Comparison of ENCODE assay signal across 8 cellular contexts in the genomic region with DNA sequence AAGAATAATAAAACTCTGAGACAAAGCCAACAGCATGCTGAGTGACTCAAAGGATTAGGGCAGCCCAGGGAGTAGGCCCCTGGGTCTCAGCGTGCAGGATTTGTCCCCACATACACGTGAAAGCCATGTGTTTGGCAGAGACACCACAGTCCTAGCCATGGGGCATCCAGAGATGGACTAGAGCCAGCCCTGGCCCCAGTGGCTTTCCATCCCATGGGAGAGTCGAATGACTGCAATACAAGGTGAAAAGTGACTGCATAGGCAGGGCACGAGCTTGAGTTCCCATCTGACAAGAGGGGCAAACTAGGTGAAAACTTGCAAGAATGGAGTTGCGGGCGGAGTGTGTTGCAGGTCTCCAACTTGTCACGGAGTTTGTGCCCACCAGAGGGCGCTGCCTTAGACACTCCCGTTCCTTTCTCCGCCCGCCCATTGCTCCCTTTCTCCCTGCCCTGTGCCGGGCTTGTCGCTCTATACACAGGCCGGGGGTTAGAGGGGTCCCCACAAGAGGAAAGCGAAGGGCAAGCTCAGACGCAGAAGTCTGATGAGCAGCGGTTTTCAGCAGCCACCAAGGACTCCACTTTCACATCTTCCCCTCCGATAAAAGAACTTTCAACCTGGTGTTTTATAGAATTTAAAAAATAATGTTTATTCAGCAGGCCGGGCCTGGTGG. TPM values are rescaled to one million over a fixed set of nuclear protein-coding genes. Genes with fewer than 3 reads are reported as not detected.
DNase-seq lines count a peak whose midpoint lies in the region; ATAC-seq, FAIRE-seq and TF ChIP-seq lines count a peak whose summit lies in the region.

No MANE protein-coding gene starts in this region.

- POLR2A ChIA-PET in BJ (lab: Charles Lee) (no interaction called here), HepG2 (lab: Yijun Ruan, JAX) (no interaction called here)

- WGBS in HepG2 (ENCODE audit: low lambda C conversion rate): 4% methylated on average over 18 of the region's 19 CpGs

- H3K9me3 ChIP-seq in HepG2 (ENCODE audit: low read length): no peaks in the 10 kb centered on the region

- TF ChIP-seq POLR2A in H54 (IDR thresholded peaks at IDR 0.05; ENCODE audit: low read depth, low read length) (no peak), HepG2 (IDR thresholded peaks at IDR 0.05; ENCODE audit: insufficient read depth in 1 of 2, low read depth in 2 of 2, low read length in 2 of 2) (no peak)

- TF ChIP-seq CTCF in BJ (IDR thresholded peaks at IDR 0.05; ENCODE audit: insufficient read depth, low read depth, low read length): peak; percentile 80
- peak; percentile 83 for TF ChIP-seq CTCF in choroid plexus epithelial cell (conservative IDR thresholded peaks at IDR 0.05; ENCODE audit: low read depth, low read length)
- peak; percentile 92 for TF ChIP-seq CTCF in HepG2 (CRISPR knock-in tag; IDR thresholded peaks at IDR 0.05)

- H3K4me2 ChIP-seq in HepG2 (ENCODE audit: low read depth, low read length): peak overlapping the region; percentile 63

- CTCF ChIA-PET in BJ (lab: Yijun Ruan, JAX) (interaction anchor here (0.6 to 12.9 kb wide), 19 partner anchors 8 to 238 kb away, joined by 3 to 200 read pairs (median 3); no protein-coding TSS in a partner anchor), HepG2 (lab: Yijun Ruan, JAX; ENCODE audit: low intra/inter-chr PET ratio, low total read pairs) (interaction anchor here (0.7 to 2.2 kb wide), 4 partner anchors 32 to 112 kb away, joined by 3 to 28 read pairs (median 5); no protein-coding TSS in a partner anchor)

- H3K4me1 ChIP-seq in HepG2 (ENCODE audit: insufficient read depth, low read length): peaks cover 22% of the 10 kb centered on the region

- no peak overlapping the region for H3K9ac ChIP-seq in HepG2 (ENCODE audit: insufficient read depth, low read depth, low read length)

- in situ Hi-C loops in HepG2 (cut with HindIII; ENCODE audit: extremely low pct_ligation_motif_present, low pct_unique_long_range_greater_than_20kb): loop anchor here (5.0 kb wide), 1 partner anchor 110 kb away; no protein-coding TSS in a partner anchor

- no peak for FAIRE-seq in H54 (lab: Jason Lieb, UNC)
- FAIRE-seq in HepG2 (lab: Jason Lieb, UNC): peak; percentile 68

- H3K79me2 ChIP-seq in HepG2 (ENCODE audit: insufficient read depth, low read length): no peaks in the 10 kb centered on the region

- TF ChIP-seq EP300 in HepG2 (IDR thresholded peaks at IDR 0.05; ENCODE audit: low read depth in 2 of 2, low read length in 2 of 2) (no peak), HepG2 (CRISPR knock-in tag; IDR thresholded peaks at IDR 0.05; ENCODE audit: borderline replicate concordance) (no peak)

- DNase-seq in BJ (ENCODE audit: low read depth): no peak
- peak; percentile 78 for DNase-seq in H54 (ENCODE audit: insufficient read length, low spot score)
- DNase-seq in NCI-H510A (lab: John Stamatoyannopoulos, UW): peak; percentile 45
- peak; percentile 50 to 75 for DNase-seq in activated CD4-positive, alpha-beta T cell treated with anti-CD3 and anti-CD28 coated beads for 24 hours (ENCODE audit: low read depth in 2 of 2)
- peak; percentile 88 for DNase-seq in choroid plexus epithelial cell (ENCODE audit: low read depth)
- peak; percentile 68 for DNase-seq in HepG2 (ENCODE audit: low spot score)
- peak; percentile 40 to 71 for DNase-seq in stimulated activated CD4-positive, alpha-beta T cell treated with anti-CD3 and anti-CD28 coated beads, Interleukin-4, amount 100 ng/mL, for 4 hours
- no peak for DNase-seq in HPDE6-E6E7 (ENCODE audit: extremely low spot score)

- ATAC-seq in HepG2: peak; percentile 93

- H3K4me3 ChIP-seq in BJ (ENCODE audit: low read depth, low read length): no peak overlapping the region
- H3K4me3 ChIP-seq in choroid plexus epithelial cell (ENCODE audit: low read depth, low read length): peak overlapping the region; percentile 26
- peak overlapping the region in 1 of 3 experiments; percentile 20; a peak in 1 of 6 replicates for H3K4me3 ChIP-seq in HepG2 (replicated peaks in 1 of 3; ENCODE audit: insufficient read depth in 1 of 3, low read depth in 2 of 3, low read length in 3 of 3)

- H3K36me3 ChIP-seq in BJ (ENCODE audit: control insufficient read depth, insufficient read depth, low read length) (no peaks in the 10 kb centered on the region), HepG2 (replicated peaks in 1 of 2; ENCODE audit: control insufficient read depth in 1 of 2, insufficient read depth in 2 of 2, low read length in 2 of 2) (no peaks in the 10 kb centered on the region)

- no TSS peak for BruUV-seq in HepG2 (replicated peaks; lab: Mats Ljungman, UMichigan)

- TF ChIP-seq RAD21 in HepG2 (CRISPR knock-in tag; IDR thresholded peaks at IDR 0.05): peak; percentile 67

- H4K20me1 ChIP-seq in HepG2 (ENCODE audit: insufficient read depth, low read length): no peaks in the 10 kb centered on the region

- intact Hi-C loops in HepG2 (cut with micrococcal nuclease; ENCODE audit: unreplicated experiment): loop anchor here (2.0 to 10.0 kb wide), 4 partner anchors 31 to 287 kb away; no protein-coding TSS in a partner anchor

- H3K27me3 ChIP-seq in BJ (ENCODE audit: control insufficient read depth, insufficient read depth, low read length): no peaks in the 10 kb centered on the region
- H3K27me3 ChIP-seq in HepG2 (ENCODE audit: control insufficient read depth in 1 of 2, insufficient read depth in 2 of 2, low read length in 2 of 2): peaks cover 6 to 19% of the 10 kb centered on the region in 2 experiments; a peak in 4 of 5 replicates

- H3K27ac ChIP-seq in HepG2 (ENCODE audit: extremely low read length, insufficient read depth, low read length): no peak overlapping the region

- no peak overlapping the region for H2AFZ ChIP-seq in HepG2 (ENCODE audit: low read length)

TF ChIP-seq in HepG2, 621 proteins besides CTCF, POLR2A, EP300 and RAD21 (continues in another document):
- TF ChIP-seq, protein P1, sequence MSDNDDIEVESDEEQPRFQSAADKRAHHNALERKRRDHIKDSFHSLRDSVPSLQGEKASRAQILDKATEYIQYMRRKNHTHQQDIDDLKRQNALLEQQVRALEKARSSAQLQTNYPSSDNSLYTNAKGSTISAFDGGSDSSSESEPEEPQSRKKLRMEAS (IDR thresholded peaks at IDR 0.05): 0 out of 2 replicates have a peak, but pooled peaks have one; percentile 25
- TF ChIP-seq ELF1 (CRISPR knock-in tag; IDR thresholded peaks at IDR 0.05) (0 out of 2 replicates have a peak, but pooled peaks have one; percentile 15), GATAD2A (CRISPR knock-in tag; IDR thresholded peaks at IDR 0.05) (0 out of 2 replicates have a peak, but pooled peaks have one; percentile 13), ZNF629 (CRISPR knock-in tag; conservative IDR thresholded peaks at IDR 0.05) (0 out of 2 replicates have a peak, but pooled peaks have one; percentile 43)

RNA-seq across cellular contexts. Expression of a gene that starts 24.2 kb away (rescaled TPM):
- polyA plus RNA-seq in BJ (2011; rRNA removed): 16.0 and 27.3 TPM in 2 replicates
- 12.7 and 20.0 TPM in 2 replicates for polyA minus RNA-seq in BJ (2011; rRNA and poly(A)+ RNA removed)
- 11.9 and 21.4 TPM in 2 replicates for total RNA-seq in HepG2 (2016; rRNA removed; fragmentation: Illumina TruSeq; extraction: Trizol)
- total RNA-seq in HepG2 (2016; cell fraction: cytosol; rRNA removed; fragmentation: Illumina TruSeq; extraction: Trizol; ENCODE audit: low read depth): 7.5 TPM in 2 replicates
- total RNA-seq in HepG2 (2016; cell fraction: insoluble cytoplasmic fraction; rRNA removed; fragmentation: Illumina TruSeq; extraction: Trizol): 10.8 and 20.0 TPM in 2 replicates
- 20.4 and 22.9 TPM in 2 replicates for total RNA-seq in HepG2 (2016; cell fraction: membrane; rRNA removed; fragmentation: Illumina TruSeq; extraction: Trizol)
- total RNA-seq in HepG2 (2016; cell fraction: nucleus; rRNA removed; fragmentation: Illumina TruSeq; extraction: Trizol): 19.5 and 22.7 TPM in 2 replicates
- 20.3 and 27.9 TPM in 2 replicates for polyA plus RNA-seq in HepG2 (2011; rRNA removed)
- polyA plus RNA-seq in HepG2 (2011; cell fraction: cytosol; rRNA removed): 17.7 and 23.1 TPM in 2 replicates
- 18.1 and 21.0 TPM in 2 replicates for polyA plus RNA-seq in HepG2 (2011; cell fraction: nucleus; rRNA removed)
- polyA plus RNA-seq in HepG2 (2012): 12.6 and 19.6 TPM in 2 replicates
- polyA plus RNA-seq in HepG2 (2016; cell fraction: cytosol; fragmentation: Illumina TruSeq; extraction: Trizol; ENCODE audit: low read depth): 8.7 and 9.4 TPM in 2 replicates
- 14.2 and 18.9 TPM in 2 replicates for polyA plus RNA-seq in HepG2 (2016; cell fraction: insoluble cytoplasmic fraction; fragmentation: Illumina TruSeq; extraction: Trizol; ENCODE audit: low read depth)
- polyA plus RNA-seq in HepG2 (2016; cell fraction: membrane; fragmentation: Illumina TruSeq; extraction: Trizol; ENCODE audit: low read depth): 23.1 and 23.6 TPM in 2 replicates
- polyA plus RNA-seq in HepG2 (2016; cell fraction: nucleus; fragmentation: Illumina TruSeq; extraction: Trizol; ENCODE audit: insufficient read depth, low read depth): 30.1 and 34.2 TPM in 2 replicates
- 66.3 and 74.4 TPM in 2 replicates for polyA minus RNA-seq in HepG2 (2011; rRNA and poly(A)+ RNA removed; ENCODE audit: low replicate concordance)
- 16.7 and 18.5 TPM in 2 replicates for polyA minus RNA-seq in HepG2 (2011; cell fraction: cytosol; rRNA and poly(A)+ RNA removed)
- polyA minus RNA-seq in HepG2 (2011; cell fraction: nucleus; rRNA and poly(A)+ RNA removed): 11.3 and 15.5 TPM in 2 replicates

RNA-seq across cellular contexts. Expression of a gene that starts 53.4 kb away (rescaled TPM):
- polyA plus RNA-seq in BJ (2011; rRNA removed): 9.7 and 13.9 TPM in 2 replicates
- polyA minus RNA-seq in BJ (2011; rRNA and poly(A)+ RNA removed): 5.4 and 6.7 TPM in 2 replicates
- 8.4 and 9.8 TPM in 2 replicates for total RNA-seq in HepG2 (2016; rRNA removed; fragmentation: Illumina TruSeq; extraction: Trizol)
- total RNA-seq in HepG2 (2016; cell fraction: cytosol; rRNA removed; fragmentation: Illumina TruSeq; extraction: Trizol; ENCODE audit: low read depth): 3.3 and 3.8 TPM in 2 replicates
- total RNA-seq in HepG2 (2016; cell fraction: insoluble cytoplasmic fraction; rRNA removed; fragmentation: Illumina TruSeq; extraction: Trizol): 9.1 and 9.4 TPM in 2 replicates
- 5.6 and 6.6 TPM in 2 replicates for total RNA-seq in HepG2 (2016; cell fraction: membrane; rRNA removed; fragmentation: Illumina TruSeq; extraction: Trizol)
- total RNA-seq in HepG2 (2016; cell fraction: nucleus; rRNA removed; fragmentation: Illumina TruSeq; extraction: Trizol): 8.7 and 11.8 TPM in 2 replicates
- 4.4 and 6.0 TPM in 2 replicates for polyA plus RNA-seq in HepG2 (2011; rRNA removed)
- 2.6 TPM in 2 replicates for polyA plus RNA-seq in HepG2 (2011; cell fraction: cytosol; rRNA removed)
- 1.9 and 2.0 TPM in 2 replicates for polyA plus RNA-seq in HepG2 (2011; cell fraction: nucleus; rRNA removed)
- 2.1 and 3.9 TPM in 2 replicates for polyA plus RNA-seq in HepG2 (2012)
- polyA plus RNA-seq in HepG2 (2016; cell fraction: cytosol; fragmentation: Illumina TruSeq; extraction: Trizol; ENCODE audit: low read depth): 5.3 and 6.1 TPM in 2 replicates
- polyA plus RNA-seq in HepG2 (2016; cell fraction: insoluble cytoplasmic fraction; fragmentation: Illumina TruSeq; extraction: Trizol; ENCODE audit: low read depth): 6.5 and 10.2 TPM in 2 replicates
- polyA plus RNA-seq in HepG2 (2016; cell fraction: membrane; fragmentation: Illumina TruSeq; extraction: Trizol; ENCODE audit: low read depth): 4.7 and 6.8 TPM in 2 replicates
- 13.1 and 14.2 TPM in 2 replicates for polyA plus RNA-seq in HepG2 (2016; cell fraction: nucleus; fragmentation: Illumina TruSeq; extraction: Trizol; ENCODE audit: insufficient read depth, low read depth)
- polyA minus RNA-seq in HepG2 (2011; rRNA and poly(A)+ RNA removed; ENCODE audit: low replicate concordance): 5.0 and 23.4 TPM in 2 replicates
- 4.7 and 6.3 TPM in 2 replicates for polyA minus RNA-seq in HepG2 (2011; cell fraction: cytosol; rRNA and poly(A)+ RNA removed)
- 6.8 and 8.0 TPM in 2 replicates for polyA minus RNA-seq in HepG2 (2011; cell fraction: nucleus; rRNA and poly(A)+ RNA removed)

Comparison
In these comparisons a context has a peak if more than half of its experiments do, and no peak if none do; other contexts are left out.
1. DNase-seq: peak in H54 (single experiment), NCI-H510A (single experiment), activated CD4-positive, alpha-beta T cell treated with anti-CD3 and anti-CD28 coated beads for 24 hours (2 of 2), choroid plexus epithelial cell (single experiment), HepG2 (single experiment) and stimulated activated CD4-positive, alpha-beta T cell treated with anti-CD3 and anti-CD28 coated beads, Interleukin-4, amount 100 ng/mL, for 4 hours (2 of 2); none in BJ (single experiment) and HPDE6-E6E7 (single experiment).
2. Peak in every context shown above with its lines, with median percentiles within 50 percentile points of each other: CTCF ChIP-seq.